Comparison of ENCODE assay signal across 22 cellular contexts in genomic region chr4:174520655-174521054, GRCh38. TPM values are rescaled to one million over a fixed set of nuclear protein-coding genes. Genes with fewer than 3 reads are reported as not detected.
DNase-seq lines count a peak whose midpoint lies in the region; FAIRE-seq and TF ChIP-seq lines count a peak whose summit lies in the region.
"Had no signal": no experiment of that assay in that cellular context is flagged by ENCODE, and none has a peak within 500 bp of the region (broad histone marks: within the 10 kb centered on the region; RNA-seq: fewer than 3 reads in every experiment).

No MANE protein-coding gene starts in this region.

- peaks cover 42% of the 10 kb centered on the region for H3K4me1 Mint-ChIP-seq in CD14-positive monocyte

- DNase-seq in CD14-positive monocyte (ENCODE audit: low spot score) (no peak), MV-4-11 (lab: John Stamatoyannopoulos, UW) (peak; percentile 37), fibroblast of gingiva (ENCODE audit: low read depth) (peak; percentile 48), small intestine (peak; percentile 36), colonic mucosa (no peak), ureter (ENCODE audit: low spot score) (no peak), pons (ENCODE audit: low spot score) (no peak)
- DNase-seq: activated CD4-positive, alpha-beta T cell treated with anti-CD3 and anti-CD28 coated beads, Interleukin-2, amount 50 U/mL, for 48 hours; activated T-cell treated with anti-CD3 and anti-CD28 coated beads, Interleukin-2, amount 50 U/mL, for 1 hour; KBM-7; mesenchymal stem cell; NCI-H1092; NCI-H2081 treated with DMSO at 0.1 percent for 48 hours; NCI-H510A treated with DMSO at 0.1 percent for 48 hours; SJCRH30; stimulated activated CD4-positive, alpha-beta T cell treated with anti-CD3 and anti-CD28 coated beads, Interleukin-12 subunit alpha, Interleukin-12 subunit beta, amount 100 ng/mL, for 4 hours; stimulated activated CD8-positive, alpha-beta memory T cell treated with anti-CD3 and anti-CD28 coated beads, Interleukin-4, amount 100 ng/mL, for 48 hours; substantia nigra had no signal

- no peaks in the 10 kb centered on the region for H3K27me3 ChIP-seq in small intestine (ENCODE audit: control insufficient read depth in 2 of 2, insufficient read depth in 2 of 2, low read length in 2 of 2)
- no peaks in the 10 kb centered on the region for H3K27me3 ChIP-seq in colonic mucosa
- H3K27me3 ChIP-seq: SJCRH30 had no signal

- H3K4me1 ChIP-seq in small intestine (ENCODE audit: control insufficient read depth in 2 of 2, insufficient read depth in 1 of 2, low read depth in 1 of 2, low read length in 1 of 2) (peaks cover 0 to 3% of the 10 kb centered on the region in 2 donors), colonic mucosa (no peaks in the 10 kb centered on the region)
- H3K4me1 ChIP-seq: SJCRH30 had no signal

- peaks cover 36 to 43% (median 37%) of the 10 kb centered on the region in 3 donors for H3K27me3 Mint-ChIP-seq in CD14-positive monocyte (ENCODE audit: low read depth in 3 of 3)

- no peak for FAIRE-seq in small intestine (lab: Jason Lieb, UNC)
- FAIRE-seq: GM18507 had no signal

- peaks cover 0 to 14% (median 5%) of the 10 kb centered on the region in 7 donors for H3K9me3 Mint-ChIP-seq in CD14-positive monocyte
- H3K9me3 Mint-ChIP-seq: T-helper 1 cell treated with Interleukin-12 subunit alpha and Interleukin-12 subunit beta and Interleukin-4 antibody, amounts not matched to agents 30 μg/mL and 1 μg/mL, for 36 hours had no signal

- H3K27ac ChIP-seq in small intestine (ENCODE audit: low read depth in 1 of 2, low read length in 1 of 2) = no peak overlapping the region
- no peak overlapping the region for H3K27ac ChIP-seq in colonic mucosa
- H3K27ac ChIP-seq: SJCRH30 had no signal

- peak overlapping the region in 1 of 2 donors; percentile 35 for H3K4me3 ChIP-seq in small intestine (ENCODE audit: low read depth in 1 of 2, low read length in 2 of 2)
- H3K4me3 ChIP-seq in colonic mucosa = no peak overlapping the region
- H3K4me3 ChIP-seq: SJCRH30 had no signal

- H3K27ac Mint-ChIP-seq in CD14-positive monocyte = peak overlapping the region in 5 of 7 donors; percentile 20 to 68 (median 38)
- H3K27ac Mint-ChIP-seq: activated naive CD4-positive, alpha-beta T cell treated with anti-CD3 and anti-CD28 coated beads, Interleukin-2, amount 50 U/mL, for 24 hours; T-helper 1 cell treated with Interleukin-12 subunit alpha and Interleukin-12 subunit beta and Interleukin-4 antibody, amounts not matched to agents 30 μg/mL and 1 μg/mL, for 36 hours had no signal

- H3K36me3 Mint-ChIP-seq in CD14-positive monocyte = no peaks in the 10 kb centered on the region
- H3K36me3 Mint-ChIP-seq: activated naive CD4-positive, alpha-beta T cell treated with anti-CD3 and anti-CD28 coated beads, Interleukin-2, amount 50 U/mL, for 24 hours had no signal

- no peak overlapping the region for H3K4me3 Mint-ChIP-seq in CD14-positive monocyte
- H3K4me3 Mint-ChIP-seq: activated naive CD4-positive, alpha-beta T cell treated with anti-CD3 and anti-CD28 coated beads, Interleukin-2, amount 50 U/mL, for 24 hours had no signal

- H3K36me3 ChIP-seq in small intestine (ENCODE audit: control insufficient read depth in 2 of 2, insufficient read depth in 2 of 2, low read length in 2 of 2) = no peaks in the 10 kb centered on the region
- no peaks in the 10 kb centered on the region for H3K36me3 ChIP-seq in colonic mucosa
- H3K36me3 ChIP-seq: SJCRH30 had no signal

- 27 to 47% (median 39%) methylated on average over 1 of the region's 1 CpG for WGBS in small intestine, 3 donors

- intact Hi-C loops in CD14-positive monocyte (cut with micrococcal nuclease) = loop anchor here (5.0 to 10.0 kb wide), 2 partner anchors 72 to 94 kb away; no protein-coding TSS in a partner anchor
- intact Hi-C loops in colonic mucosa (cut with DNase I) = loop anchor here (10.0 kb wide), 1 partner anchor 156 kb away; no protein-coding TSS in a partner anchor

- H3K9me3 ChIP-seq in small intestine (ENCODE audit: control insufficient read depth, low read depth) = no peaks in the 10 kb centered on the region
- no peaks in the 10 kb centered on the region for H3K9me3 ChIP-seq in colonic mucosa
- H3K9me3 ChIP-seq: SJCRH30 had no signal

- TF ChIP-seq CTCF in CD14-positive monocyte (IDR thresholded peaks at IDR 0.05) (no peak), colonic mucosa (IDR thresholded peaks at IDR 0.05) (no peak)

- no peak overlapping the region for H3K9ac ChIP-seq in colonic mucosa (ENCODE audit: low read depth in 2 of 2, low read length in 2 of 2)

RNA-seq across cellular contexts. Expression of gene HPGD, which starts 1.6 kb away (rescaled TPM):
- polyA plus RNA-seq in CD14-positive monocyte (1 to 10 TPM; 1.3 to 2.3 TPM), small intestine (100 to 1,000 TPM in 2 of 3 donors, 10 to 100 TPM in 1; 60.9 to 399 (median 215) TPM)
- total RNA-seq in colonic mucosa (100 to 1,000 TPM in 1 of 2 donors, 10 to 100 TPM in 1; 62.3 to 159 TPM), ureter (527 TPM)
- total RNA-seq: fibroblast of villous mesenchyme, SJCRH30 had no signal

Comparison
In these comparisons a context has a peak if more than half of its experiments do, and no peak if none do; other contexts are left out.
1. DNase-seq: peak in MV-4-11 (single experiment), fibroblast of gingiva (single experiment) and small intestine (single experiment); none in CD14-positive monocyte (single experiment), colonic mucosa (single experiment), ureter (single experiment) and pons (single experiment).